ENCODE assay signal across 18 cellular contexts in the genomic region with DNA sequence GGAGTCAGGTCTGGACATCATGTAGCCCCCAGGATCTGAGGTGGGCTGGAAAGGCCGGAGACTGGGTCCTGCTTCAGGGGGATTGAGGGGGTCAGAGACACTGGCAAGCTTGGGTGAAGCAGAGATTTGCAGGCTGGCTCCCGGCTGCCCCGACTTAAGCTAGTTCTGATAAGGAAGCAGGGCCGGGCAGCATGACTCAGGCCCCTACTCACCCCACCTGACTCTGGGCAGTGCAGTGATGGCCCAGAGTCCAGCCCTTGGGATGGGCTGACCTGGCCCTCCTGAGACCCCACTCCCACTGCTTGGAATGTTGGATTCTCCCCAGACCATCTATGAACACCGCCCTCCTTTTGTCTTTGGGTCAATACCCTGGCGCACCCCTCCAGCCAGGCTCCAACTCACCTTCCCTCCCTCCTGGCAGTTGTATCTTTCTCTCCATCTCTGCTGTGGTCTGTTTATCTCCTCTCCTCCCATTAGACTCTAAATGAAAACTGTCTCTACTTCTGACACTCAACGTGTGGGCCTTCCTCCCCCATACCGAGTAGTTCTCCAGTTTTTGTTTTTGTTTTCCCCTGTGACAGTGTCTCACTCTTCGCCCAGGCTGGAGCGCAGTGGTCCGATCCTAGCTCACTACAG. TPM values are rescaled to one million over a fixed set of nuclear protein-coding genes. Genes with fewer than 3 reads are reported as not detected.
DNase-seq lines count a peak whose midpoint lies in the region; ATAC-seq, FAIRE-seq and TF ChIP-seq lines count a peak whose summit lies in the region.
"Had no signal": no experiment of that assay in that cellular context is flagged by ENCODE, and none has a peak within 500 bp of the region (broad histone marks: within the 10 kb centered on the region; RNA-seq: fewer than 3 reads in every experiment).

No MANE protein-coding gene starts in this region.

- POLR2A ChIA-PET in Panc1 (lab: Charles Lee): no interaction called here

- H3K4me3 Mint-ChIP-seq in mesothelial cell of epicardium: no peak overlapping the region
- H3K4me3 Mint-ChIP-seq: dendritic cell treated with granulocyte-macrophage colony-stimulating factor and Interleukin-4, amounts not matched to agents 40 ng/mL and 50 ng/mL, for 4 days had no signal

- H3K36me3 Mint-ChIP-seq in mesothelial cell of epicardium: no peaks in the 10 kb centered on the region

- H3K27ac ChIP-seq in Panc1 (ENCODE audit: low read length) (no peak overlapping the region), pancreas (no peak overlapping the region)
- H3K27ac ChIP-seq: ascending aorta, SK-N-MC, VCaP had no signal

- H3K9me3 ChIP-seq in Panc1 (ENCODE audit: control insufficient read depth, insufficient read depth, low read depth, low read length): no peaks in the 10 kb centered on the region
- H3K9me3 ChIP-seq in pancreas: no peaks in the 10 kb centered on the region
- H3K9me3 ChIP-seq: ascending aorta had no signal

- H3K4me1 ChIP-seq in Panc1 (ENCODE audit: control insufficient read depth, insufficient read depth, low read length) (0 out of 2 replicates have a peak, but pooled peaks cover 2% of the 10 kb centered on the region), pancreas (no peaks in the 10 kb centered on the region)
- H3K4me1 ChIP-seq: ascending aorta had no signal

- FAIRE-seq in pancreas (lab: Jason Lieb, UNC): no peak

- H3K27me3 ChIP-seq in Panc1 (ENCODE audit: control insufficient read depth, insufficient read depth, low read length): no peaks in the 10 kb centered on the region
- H3K27me3 ChIP-seq in pancreas: no peaks in the 10 kb centered on the region
- H3K27me3 ChIP-seq: ascending aorta had no signal

- TF ChIP-seq CTCF in Panc1 (IDR thresholded peaks at IDR 0.05): no peak
- TF ChIP-seq CTCF in pancreas (IDR thresholded peaks at IDR 0.05): no peak
- no peak for TF ChIP-seq CTCF in mesothelial cell of epicardium (IDR thresholded peaks at IDR 0.05; ENCODE audit: unreplicated experiment)

- in situ Hi-C loops in Panc1 (cut with HindIII; ENCODE audit: low pct_unique_long_range_greater_than_20kb, low sequenced_read_pairs): no loop called here

- TF ChIP-seq POLR2A in erythroblast (IDR thresholded peaks at IDR 0.05; ENCODE audit: low read length): no peak

- H3K27ac Mint-ChIP-seq in mesothelial cell of epicardium: no peak overlapping the region
- H3K27ac Mint-ChIP-seq: activated T-helper 2 cell treated with anti-CD3 and anti-CD28 coated beads, Interferon-gamma antibody, Interleukin-2, Interleukin-4, amounts not matched to agents 10 μg/mL and 5 μg/mL and 100 μg/mL, durations not matched to agents 14 hours and 24 hours and 36 hours; dendritic cell treated with granulocyte-macrophage colony-stimulating factor and Interleukin-4, amounts not matched to agents 40 ng/mL and 50 ng/mL, for 4 days had no signal

- WGBS in pancreas, 2 donors: 82 to 84% methylated on average over 11 of the region's 11 CpGs

- H3K27me3 Mint-ChIP-seq in mesothelial cell of epicardium (ENCODE audit: low read depth): no peaks in the 10 kb centered on the region

- no TSS peak for BruUV-seq in Panc1 (replicated peaks; lab: Mats Ljungman, UMichigan)

- peak; percentile 37 for DNase-seq in EL
- no peak for DNase-seq in Panc1 (ENCODE audit: low read depth, low spot score)
- DNase-seq in erythroblast (lab: John Stamatoyannopoulos, UW): peak; percentile 12 to 18
- DNase-seq in pancreas: no peak
- DNase-seq in SK-N-DZ (ENCODE audit: low spot score): no peak
- no peak for DNase-seq in mesothelial cell of epicardium (ENCODE audit: low spot score in 2 of 2, unreplicated experiment in 2 of 2)
- no peak for DNase-seq in NCI-H2227 (lab: John Stamatoyannopoulos, UW; ENCODE audit: unreplicated experiment)
- DNase-seq in COLO668 (lab: John Stamatoyannopoulos, UW; ENCODE audit: unreplicated experiment): no peak
- DNase-seq: activated CD8-positive, alpha-beta memory T cell treated with anti-CD3 and anti-CD28 coated beads for 24 hours; DMS 273 treated with DMSO at 0.1 percent for 48 hours; mammary epithelial cell; NCI-H345; stimulated activated naive CD4-positive, alpha-beta T cell treated with Interleukin-2 at 50 U/mL for 16 hours had no signal

- H3K36me3 ChIP-seq in Panc1 (ENCODE audit: control insufficient read depth, insufficient read depth, low read length) (no peaks in the 10 kb centered on the region), pancreas (no peaks in the 10 kb centered on the region)
- H3K36me3 ChIP-seq: ascending aorta had no signal

- intact Hi-C loops in Panc1 (cut with micrococcal nuclease; ENCODE audit: unreplicated experiment): no loop called here
- intact Hi-C loops in pancreas (cut with DNase I): no loop called here

- CTCF ChIA-PET in Panc1 (lab: Charles Lee): no interaction called here

- H3K4me1 Mint-ChIP-seq in mesothelial cell of epicardium: peaks cover 4% of the 10 kb centered on the region

- ATAC-seq in Panc1: peak; percentile 68
- ATAC-seq in pancreas: peak in 3 of 4 donors; percentile 53 to 74 (median 64)

- no peaks in the 10 kb centered on the region for H3K9me3 Mint-ChIP-seq in mesothelial cell of epicardium
- H3K9me3 Mint-ChIP-seq: activated T-helper 2 cell treated with anti-CD3 and anti-CD28 coated beads, Interferon-gamma antibody, Interleukin-2, Interleukin-4, amounts not matched to agents 10 μg/mL and 5 μg/mL and 100 μg/mL, durations not matched to agents 14 hours and 24 hours and 36 hours; dendritic cell treated with granulocyte-macrophage colony-stimulating factor and Interleukin-4, amounts not matched to agents 40 ng/mL and 50 ng/mL, for 4 days had no signal

- H3K4me3 ChIP-seq in Panc1 (ENCODE audit: low read depth in 2 of 2, low read length in 2 of 2): no peak overlapping the region
- H3K4me3 ChIP-seq in pancreas: no peak overlapping the region
- H3K4me3 ChIP-seq: ascending aorta, SK-N-MC had no signal

RNA-seq across cellular contexts. Expression of gene LGALS3BP, which starts 21.0 kb away (rescaled TPM):
- total RNA-seq in Panc1 (2021; ENCODE audit: unreplicated experiment): 361 TPM
- 472 TPM for polyA plus RNA-seq in Panc1 (2012; ENCODE audit: insufficient read length)
- total RNA-seq in pancreas: 100 to 1,000 TPM in 2 of 6 donors, 10 to 100 TPM in 4; 35.3 to 169 (median 71.4) TPM
- polyA plus RNA-seq in pancreas: 100 to 1,000 TPM in 1 of 2 donors, 10 to 100 TPM in 1; 80.1 to 102 TPM
- polyA plus RNA-seq in SK-N-DZ (2014; cell fraction: cytosol; rRNA removed): 32.5 and 46.0 TPM in 2 replicates
- polyA plus RNA-seq in SK-N-DZ (2014; cell fraction: nucleus; rRNA removed): 37.6 and 66.3 TPM in 2 replicates
- total RNA-seq in mesothelial cell of epicardium: 373 to 393 TPM (median 375 TPM) in 3 replicates

RNA-seq across cellular contexts. Expression of gene TIMP2, which starts 33.5 kb away (rescaled TPM):
- total RNA-seq in Panc1 (2021; ENCODE audit: unreplicated experiment): 62.4 TPM
- 50.2 TPM for polyA plus RNA-seq in Panc1 (2012; ENCODE audit: insufficient read length)
- total RNA-seq in pancreas: 100 to 1,000 TPM in 1 of 6 donors, 10 to 100 TPM in 5; 39.9 to 128 (median 57.6) TPM
- 10 to 100 TPM; 22.2 to 42.7 TPM for polyA plus RNA-seq in pancreas
- 82.7 and 89.1 TPM in 2 replicates for polyA plus RNA-seq in SK-N-DZ (2014; cell fraction: cytosol; rRNA removed)
- polyA plus RNA-seq in SK-N-DZ (2014; cell fraction: nucleus; rRNA removed): 32.9 and 40.2 TPM in 2 replicates
- 106 to 109 TPM (median 106 TPM) in 3 replicates for total RNA-seq in mesothelial cell of epicardium

RNA-seq across cellular contexts. Expression of gene CANT1, which starts 50.9 kb away (rescaled TPM):
- total RNA-seq in Panc1 (2021; ENCODE audit: unreplicated experiment) (160 TPM), pancreas (10 to 100 TPM; 20.7 to 45.0 (median 29.3) TPM), mesothelial cell of epicardium (64.2 to 79.3 TPM (median 68.2 TPM) in 3 replicates)
- 162 TPM for polyA plus RNA-seq in Panc1 (2012; ENCODE audit: insufficient read length)
- polyA plus RNA-seq in pancreas: 10 to 100 TPM in 1 of 2 donors, 1 to 10 TPM in 1; 7.4 to 10.7 TPM
- polyA plus RNA-seq in SK-N-DZ (2014; cell fraction: cytosol; rRNA removed): 37.9 and 56.5 TPM in 2 replicates
- polyA plus RNA-seq in SK-N-DZ (2014; cell fraction: nucleus; rRNA removed): 15.8 and 20.8 TPM in 2 replicates

RNA-seq across cellular contexts. Expression of gene CEP295NL, which starts 55.7 kb away (rescaled TPM):
- total RNA-seq in Panc1 (2021; ENCODE audit: unreplicated experiment) (0.87 TPM), pancreas (1 to 10 TPM in 5 of 6 donors, under 1 TPM in 1; 0.87 to 5.1 (median 2.7) TPM), mesothelial cell of epicardium (3.2 to 4.2 TPM (median 3.8 TPM) in 3 replicates)
- not detected for polyA plus RNA-seq in Panc1 (2012; ENCODE audit: insufficient read length)
- 1 to 10 TPM in 1 of 2 donors, under 1 TPM in 1; 0.21 to 4.1 TPM for polyA plus RNA-seq in pancreas
- polyA plus RNA-seq in SK-N-DZ (2014; cell fraction: cytosol; rRNA removed): not detected in 2 replicates
- polyA plus RNA-seq in SK-N-DZ (2014; cell fraction: nucleus; rRNA removed): 0.36 TPM in 1 of 2 replicates, not detected in the other
- total RNA-seq: activated T-helper 2 cell treated with anti-CD3 and anti-CD28 coated beads, Interferon-gamma antibody, Interleukin-2, Interleukin-4, amounts not matched to agents 10 μg/mL and 5 μg/mL and 100 μg/mL, durations not matched to agents 14 hours and 24 hours and 36 hours had no signal
- polyA plus RNA-seq: mammary epithelial cell had no signal

Comparison
In these comparisons a context has a peak if more than half of its experiments do, and no peak if none do; other contexts are left out.
1. DNase-seq: peak in EL (single experiment) and erythroblast (2 of 2); none in Panc1 (single experiment), pancreas (0 of 6), SK-N-DZ (single experiment), mesothelial cell of epicardium (0 of 2), NCI-H2227 (single experiment) and COLO668 (single experiment).